Comparison of ENCODE assay signal across 10 cellular contexts in the genomic region with DNA sequence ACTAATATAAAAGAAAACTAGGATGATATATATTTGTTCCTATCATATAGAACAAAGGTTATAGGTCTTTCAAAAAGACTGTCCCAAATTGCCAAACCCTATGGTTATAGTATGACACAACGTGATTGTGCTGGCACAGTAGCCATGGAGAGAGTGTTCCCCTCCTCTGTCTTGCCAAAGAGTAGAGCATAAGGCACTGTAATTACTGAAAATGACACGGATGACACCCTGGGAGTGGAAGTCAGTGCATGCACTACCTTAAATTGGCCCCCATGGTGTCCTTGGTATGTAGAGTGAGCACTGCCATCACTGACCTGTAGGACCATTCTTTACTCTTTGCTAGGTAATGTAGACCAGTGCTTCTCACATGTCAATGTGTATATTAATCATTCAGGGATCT. TPM values are rescaled to one million over a fixed set of nuclear protein-coding genes. Genes with fewer than 3 reads are reported as not detected.
"Had no signal": no experiment of that assay in that cellular context is flagged by ENCODE, and none has a peak within 500 bp of the region (broad histone marks: within the 10 kb centered on the region; RNA-seq: fewer than 3 reads in every experiment).

No MANE protein-coding gene starts in this region.

RNA-seq across cellular contexts. Expression of gene OR2A1, which starts 7.1 kb away (rescaled TPM):
- total RNA-seq: OCI-LY7, PC-9, Peyer's patch, Right ventricle myocardium inferior, Right ventricle myocardium superior, SJCRH30, SJSA1, SK-MEL-5 had no signal
- polyA plus RNA-seq: SK-N-SH had no signal

RNA-seq across cellular contexts. Expression of gene CTAGE8, which starts 36.1 kb away (rescaled TPM):
- total RNA-seq: OCI-LY7, RPMI7951, SJCRH30, SJSA1, SK-MEL-5 had no signal
- polyA plus RNA-seq: SK-N-SH had no signal

RNA-seq across cellular contexts. Expression of gene OR2A7, which starts 40.6 kb away (rescaled TPM):
- total RNA-seq: OCI-LY7, SJCRH30, SJSA1, SK-MEL-5 had no signal
- polyA plus RNA-seq: SK-N-SH had no signal

RNA-seq across cellular contexts. Expression of gene ARHGEF5, which starts 50.0 kb away (rescaled TPM):
- total RNA-seq: OCI-LY7, SJCRH30, SK-MEL-5 had no signal
